20 cellular contexts compared by ENCODE assay signal in the genomic region with DNA sequence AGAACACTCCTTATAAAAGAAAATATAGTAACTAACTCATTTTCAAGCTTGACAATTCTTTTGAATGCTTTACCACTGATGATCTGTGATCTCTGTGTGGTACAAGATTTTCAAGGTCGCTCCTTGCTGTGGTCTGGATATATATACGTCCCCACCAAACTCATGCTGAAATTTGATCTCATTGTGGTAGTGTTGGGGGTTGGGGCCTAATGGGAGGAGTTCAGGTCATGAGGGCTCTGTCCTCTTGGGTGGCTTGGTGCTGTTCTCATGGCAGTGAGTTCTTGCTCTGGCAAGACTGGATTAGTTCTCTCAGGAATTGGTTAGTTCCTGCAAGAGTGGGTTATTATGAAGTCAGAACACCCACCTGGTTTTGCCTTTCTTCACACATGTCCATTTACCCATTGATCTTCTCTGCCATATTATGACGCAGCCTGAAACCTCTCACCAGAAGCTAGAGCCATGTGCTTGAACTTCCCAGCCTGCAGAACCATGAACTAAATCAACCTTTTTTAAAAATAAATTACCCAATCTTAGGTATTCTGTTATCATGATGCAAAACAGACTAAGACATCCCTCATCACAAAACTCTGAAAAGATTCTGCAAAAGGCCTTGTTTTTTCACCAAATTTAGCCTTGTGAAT. TPM values are rescaled to one million over a fixed set of nuclear protein-coding genes. Genes with fewer than 3 reads are reported as not detected.
DNase-seq lines count a peak whose midpoint lies in the region; ATAC-seq and TF ChIP-seq lines count a peak whose summit lies in the region.
"Had no signal": no experiment of that assay in that cellular context is flagged by ENCODE, and none has a peak within 500 bp of the region (broad histone marks: within the 10 kb centered on the region; RNA-seq: fewer than 3 reads in every experiment).

No MANE protein-coding gene starts in this region.

- DNase-seq in GM23338 (ENCODE audit: low spot score) (peak; percentile 21), amniotic epithelial cell (ENCODE audit: low read depth) (peak; percentile 7), lower lobe of right lung (no peak), progenitor cell of endocrine pancreas (ENCODE audit: low spot score, unreplicated experiment) (no peak), anterior cingulate cortex (lab: John Stamatoyannopoulos, UW) (no peak)
- no peak for DNase-seq in CD8-positive, alpha-beta T cell
- DNase-seq: ACHN; AML-193; Calu3; CD4-positive, alpha-beta memory T cell; DMS79 treated with DMSO at 0.1 percent for 48 hours; GF-D8; GM23248; HCEC 1CT; HFFc6 had no signal

- ATAC-seq in GM23338 (peak; percentile 56), lower lobe of right lung (no peak), GM19397 (IDR thresholded peaks at IDR 0.05; ENCODE audit: unreplicated experiment) (no peak)
- no peak for ATAC-seq in CD8-positive, alpha-beta T cell

- H3K27me3 Mint-ChIP-seq in GM23338 (ENCODE audit: insufficient read depth, low read depth, poor library complexity) (peaks cover 5% of the 10 kb centered on the region), progenitor cell of endocrine pancreas (no peaks in the 10 kb centered on the region)
- H3K27me3 Mint-ChIP-seq in CD8-positive, alpha-beta T cell (ENCODE audit: low read depth): no peaks in the 10 kb centered on the region

- no peaks in the 10 kb centered on the region for H3K27me3 ChIP-seq in GM23338 (ENCODE audit: insufficient read depth)
- H3K27me3 ChIP-seq in Loucy (ENCODE audit: insufficient read depth, low read length, poor library complexity, severe bottlenecking): no peaks in the 10 kb centered on the region
- no peaks in the 10 kb centered on the region for H3K27me3 ChIP-seq in lower lobe of right lung (ENCODE audit: low read depth)
- no peaks in the 10 kb centered on the region for H3K27me3 ChIP-seq in CD8-positive, alpha-beta T cell (ENCODE audit: insufficient read depth, low read length)

- H2AFZ ChIP-seq in GM23338 (no peak overlapping the region), Loucy (ENCODE audit: low read length) (0 out of 2 replicates have a peak overlapping the region, but pooled peaks have one; percentile 15)
- H2AFZ ChIP-seq: GM23248 had no signal

- POLR2A ChIA-PET in CD8-positive, alpha-beta T cell (lab: Charles Lee): no interaction called here

- no peak overlapping the region for H3K4me3 Mint-ChIP-seq in GM23338
- no peak overlapping the region for H3K4me3 Mint-ChIP-seq in progenitor cell of endocrine pancreas (ENCODE audit: low read depth)
- H3K4me3 Mint-ChIP-seq in CD8-positive, alpha-beta T cell: no peak overlapping the region
- H3K4me3 Mint-ChIP-seq: CD14-positive monocyte; CD4-positive, alpha-beta memory T cell; HFFc6 had no signal

- H3K4me1 Mint-ChIP-seq in GM23338 (peaks cover 11% of the 10 kb centered on the region; the same call in 2 of the 3 replicates), progenitor cell of endocrine pancreas (ENCODE audit: low read depth) (peaks cover 27% of the 10 kb centered on the region)
- H3K4me1 Mint-ChIP-seq in CD8-positive, alpha-beta T cell (ENCODE audit: low read depth): no peaks in the 10 kb centered on the region
- H3K4me1 Mint-ChIP-seq: CD14-positive monocyte; CD4-positive, alpha-beta memory T cell had no signal

- H3K4me1 ChIP-seq in GM23338 (ENCODE audit: insufficient read depth) (no peaks in the 10 kb centered on the region; the same call in 1 of the 2 replicates), Loucy (ENCODE audit: insufficient read depth, low read length, poor library complexity, severe bottlenecking) (peaks cover 5% of the 10 kb centered on the region), lower lobe of right lung (peaks cover 6% of the 10 kb centered on the region)
- no peaks in the 10 kb centered on the region for H3K4me1 ChIP-seq in CD8-positive, alpha-beta T cell (ENCODE audit: insufficient read depth, low read length)

- H3K9ac ChIP-seq in Loucy (ENCODE audit: low read depth, low read length, poor library complexity, severe bottlenecking): no peak overlapping the region
- H3K9ac ChIP-seq: GM23248, KMS-11 had no signal

- H3K36me3 Mint-ChIP-seq in GM23338 (ENCODE audit: low read depth) (peaks cover 3% of the 10 kb centered on the region; the same call in 2 of the 3 replicates), progenitor cell of endocrine pancreas (ENCODE audit: insufficient read depth) (peaks cover 1% of the 10 kb centered on the region)
- H3K36me3 Mint-ChIP-seq in CD8-positive, alpha-beta T cell: peaks cover 3% of the 10 kb centered on the region
- H3K36me3 Mint-ChIP-seq: CD14-positive monocyte had no signal

- H3F3A ChIP-seq in GM23338 (replicated peaks; ENCODE audit: low read depth): no peaks in the 10 kb centered on the region
- no peaks in the 10 kb centered on the region for H3F3A ChIP-seq in Loucy (ENCODE audit: low read depth)

- TF ChIP-seq CTCF in GM23338 (conservative IDR thresholded peaks at IDR 0.05; ENCODE audit: low read depth in 2 of 2) (no peak), Loucy (conservative IDR thresholded peaks at IDR 0.05; ENCODE audit: low read length) (no peak), lower lobe of right lung (IDR thresholded peaks at IDR 0.05) (no peak), progenitor cell of endocrine pancreas (IDR thresholded peaks at IDR 0.05; ENCODE audit: unreplicated experiment) (no peak)
- TF ChIP-seq CTCF in CD8-positive, alpha-beta T cell (IDR thresholded peaks at IDR 0.05): no peak

- intact Hi-C loops in lower lobe of right lung (cut with DNase I): no loop called here
- intact Hi-C loops in CD8-positive, alpha-beta T cell (cut with DNase I, micrococcal nuclease): no loop called here

- no peaks in the 10 kb centered on the region for H3K79me2 ChIP-seq in GM23338 (replicated peaks; ENCODE audit: insufficient read depth)
- no peaks in the 10 kb centered on the region for H3K79me2 ChIP-seq in Loucy (ENCODE audit: insufficient read depth, low read length)

- H3K27ac ChIP-seq in GM23338 (ENCODE audit: low read depth) (no peak overlapping the region), lower lobe of right lung (peak overlapping the region; percentile 61)
- H3K27ac ChIP-seq in CD8-positive, alpha-beta T cell (ENCODE audit: low read depth, low read length): no peak overlapping the region
- H3K27ac ChIP-seq: GM23248, KMS-11 had no signal

- H3K9me2 ChIP-seq in GM23338 (ENCODE audit: insufficient read depth) (peaks cover 7% of the 10 kb centered on the region; the same call in 1 of the 2 replicates), Loucy (replicated peaks; ENCODE audit: low read depth, low read length) (no peaks in the 10 kb centered on the region)

- H3K27ac Mint-ChIP-seq in GM23338 (no peak overlapping the region), progenitor cell of endocrine pancreas (no peak overlapping the region)
- no peak overlapping the region for H3K27ac Mint-ChIP-seq in CD8-positive, alpha-beta T cell
- H3K27ac Mint-ChIP-seq: CD14-positive monocyte; CD4-positive, alpha-beta memory T cell; HFFc6 had no signal

- no peak overlapping the region for H3K4me3 ChIP-seq in GM23338
- no peak overlapping the region for H3K4me3 ChIP-seq in Loucy (ENCODE audit: low read length, poor library complexity, severe bottlenecking)
- H3K4me3 ChIP-seq in lower lobe of right lung: no peak overlapping the region
- H3K4me3 ChIP-seq in CD8-positive, alpha-beta T cell (ENCODE audit: low read depth, low read length): no peak overlapping the region
- H3K4me3 ChIP-seq: GM23248 had no signal

- no peaks in the 10 kb centered on the region; the same call in 1 of the 2 replicates for H3K36me3 ChIP-seq in GM23338 (ENCODE audit: insufficient read depth)
- H3K36me3 ChIP-seq in Loucy (ENCODE audit: insufficient read depth, low read length): no peaks in the 10 kb centered on the region
- no peaks in the 10 kb centered on the region for H3K36me3 ChIP-seq in lower lobe of right lung
- no peaks in the 10 kb centered on the region for H3K36me3 ChIP-seq in CD8-positive, alpha-beta T cell (ENCODE audit: insufficient read depth, low read length)

- H3K4me2 ChIP-seq in GM23338: no peak overlapping the region
- H3K4me2 ChIP-seq in Loucy (ENCODE audit: low read depth, low read length, poor library complexity, severe bottlenecking): no peak overlapping the region
- H3K4me2 ChIP-seq: KMS-11 had no signal

- H3K9me3 Mint-ChIP-seq in GM23338 (peaks cover 10% of the 10 kb centered on the region; the same call in 2 of the 3 replicates), progenitor cell of endocrine pancreas (ENCODE audit: low read depth) (no peaks in the 10 kb centered on the region)
- H3K9me3 Mint-ChIP-seq in CD8-positive, alpha-beta T cell: peaks cover 24% of the 10 kb centered on the region
- H3K9me3 Mint-ChIP-seq: HFFc6 had no signal

- CTCF ChIA-PET in CD8-positive, alpha-beta T cell (lab: Charles Lee): no interaction called here

- H4K20me1 ChIP-seq in GM23338 (replicated peaks; ENCODE audit: insufficient read depth): no peaks in the 10 kb centered on the region
- H4K20me1 ChIP-seq in Loucy (ENCODE audit: insufficient read depth, low read length, poor library complexity, severe bottlenecking): no peaks in the 10 kb centered on the region

- no peaks in the 10 kb centered on the region for H3K9me3 ChIP-seq in Loucy (ENCODE audit: insufficient read depth, low read depth, low read length)
- H3K9me3 ChIP-seq in lower lobe of right lung: no peaks in the 10 kb centered on the region
- no peaks in the 10 kb centered on the region for H3K9me3 ChIP-seq in CD8-positive, alpha-beta T cell (ENCODE audit: low read length)

TF ChIP-seq in GM23338, 12 proteins besides CTCF, POLR2A, EP300 and RAD21 (continues in another document):
- TF ChIP-seq POLR2AphosphoS5 (IDR thresholded peaks at IDR 0.05; ENCODE audit: low read depth) (no peak), ETS1 (IDR thresholded peaks at IDR 0.05) (no peak), ZNF114 (CRISPR knock-in tag; IDR thresholded peaks at IDR 0.05) (no peak), CREB1 (CRISPR knock-in tag; IDR thresholded peaks at IDR 0.05; ENCODE audit: low read depth) (no peak)

RNA-seq across cellular contexts. Expression of gene EDRF1, which starts 8.3 kb away (rescaled TPM):
- 44.7 and 48.8 TPM in 2 replicates for total RNA-seq in GM23338 (2014; rRNA removed; shearing (Covaris generic))
- polyA plus RNA-seq in GM23338 (2016; fragmentation: Nextera tagmentation; extraction: Ambion mirVana): 20.1 and 25.0 TPM in 2 replicates
- total RNA-seq in lower lobe of right lung (18.1 TPM), progenitor cell of endocrine pancreas (47.4 and 48.2 TPM in 2 replicates)
- total RNA-seq in CD8-positive, alpha-beta T cell: 10 to 100 TPM; 46.9 to 49.0 TPM

RNA-seq across cellular contexts. Expression of gene TEX36, which starts 28.3 kb away (rescaled TPM):
- not detected in 2 replicates for total RNA-seq in GM23338 (2014; rRNA removed; shearing (Covaris generic))
- polyA plus RNA-seq in GM23338 (2016; fragmentation: Nextera tagmentation; extraction: Ambion mirVana): not detected in 2 replicates
- total RNA-seq in lower lobe of right lung (not detected), progenitor cell of endocrine pancreas (not detected in 2 replicates)
- not detected for total RNA-seq in CD8-positive, alpha-beta T cell
- total RNA-seq: Calu3; CD4-positive, alpha-beta memory T cell; HFFc6 had no signal
- polyA plus RNA-seq: BJ; CD14-positive monocyte; CD4-positive, alpha-beta memory T cell had no signal

Comparison
In these comparisons a context has a peak if more than half of its experiments do, and no peak if none do; other contexts are left out.
1. DNase-seq: peak in GM23338 (single experiment) and amniotic epithelial cell (single experiment); none in lower lobe of right lung (single experiment), progenitor cell of endocrine pancreas (single experiment), anterior cingulate cortex (0 of 58) and CD8-positive, alpha-beta T cell (0 of 7).